ENCODE assay signal across 10 cellular contexts in the genomic region with DNA sequence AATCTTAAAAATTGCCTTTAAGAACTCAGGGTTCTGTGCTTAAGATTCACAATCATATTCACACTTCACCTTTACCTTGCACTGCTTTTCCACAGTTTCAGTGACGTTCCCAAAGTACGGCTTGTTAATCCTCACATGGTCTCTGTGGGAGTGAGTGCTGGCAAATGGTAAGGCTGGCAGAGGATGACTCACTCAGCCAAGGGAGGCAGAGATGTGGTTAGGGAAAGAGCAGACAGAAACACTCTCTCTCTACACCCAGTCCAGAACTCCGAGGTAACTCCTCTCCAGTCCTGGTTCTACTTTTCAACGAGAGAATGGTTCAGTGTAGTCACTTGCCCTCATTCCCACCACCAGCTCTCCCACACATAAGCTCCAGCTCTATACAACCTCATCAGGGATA. TPM values are rescaled to one million over a fixed set of nuclear protein-coding genes. Genes with fewer than 3 reads are reported as not detected.
DNase-seq lines count a peak whose midpoint lies in the region; ATAC-seq and TF ChIP-seq lines count a peak whose summit lies in the region.
"Had no signal": no experiment of that assay in that cellular context is flagged by ENCODE, and none has a peak within 500 bp of the region (broad histone marks: within the 10 kb centered on the region; RNA-seq: fewer than 3 reads in every experiment).

No MANE protein-coding gene starts in this region.

- peak overlapping the region; percentile 3 for H3K4me3 Mint-ChIP-seq in CD4-positive, alpha-beta T cell

- H3K9me3 ChIP-seq in CD4-positive, alpha-beta T cell (ENCODE audit: control insufficient read depth, low read length): no peaks in the 10 kb centered on the region
- H3K9me3 ChIP-seq in OCI-LY7 (ENCODE audit: low read length) (no peaks in the 10 kb centered on the region), lower lobe of right lung (no peaks in the 10 kb centered on the region)
- H3K9me3 ChIP-seq: uterus had no signal

- intact Hi-C loops in CD4-positive, alpha-beta T cell (cut with DNase I, micrococcal nuclease): loop anchor here in 1 of 2 experiments (10.0 kb wide), 1 partner anchor 47 kb away; no protein-coding TSS in a partner anchor
- intact Hi-C loops in OCI-LY7 (cut with micrococcal nuclease; ENCODE audit: unreplicated experiment) (no loop called here), lower lobe of right lung (cut with DNase I) (no loop called here)

- DNase-seq in CD4-positive, alpha-beta T cell: no peak
- DNase-seq in M059J (ENCODE audit: low read depth) (peak; percentile 88), astrocyte of the hippocampus (ENCODE audit: low read depth, low spot score) (peak; percentile 87), kidney tubule cell (ENCODE audit: low spot score) (peak; percentile 85), CD1c-positive myeloid dendritic cell (ENCODE audit: extremely low spot score) (no peak), OCI-LY7 (ENCODE audit: low spot score) (no peak), lower lobe of right lung (no peak)
- DNase-seq: erythroblast, uterus had no signal

- no peaks in the 10 kb centered on the region for H3K27me3 Mint-ChIP-seq in CD4-positive, alpha-beta T cell

- POLR2A ChIA-PET in CD4-positive, alpha-beta T cell (lab: Charles Lee): interaction anchor here (0.5 to 1.2 kb wide), 3 partner anchors 26 to 164 kb away, joined by 3 read pairs; no protein-coding TSS in a partner anchor
- POLR2A ChIA-PET in OCI-LY7 (lab: Charles Lee): no interaction called here

- H3K27me3 ChIP-seq in CD4-positive, alpha-beta T cell (ENCODE audit: control insufficient read depth, insufficient read depth, low read length): no peaks in the 10 kb centered on the region
- no peaks in the 10 kb centered on the region for H3K27me3 ChIP-seq in lower lobe of right lung (ENCODE audit: low read depth)
- H3K27me3 ChIP-seq: uterus had no signal

- H3K36me3 ChIP-seq in OCI-LY7 (ENCODE audit: insufficient read depth, low read length) (no peaks in the 10 kb centered on the region), lower lobe of right lung (no peaks in the 10 kb centered on the region)
- H3K36me3 ChIP-seq: uterus had no signal

- H3K4me1 ChIP-seq in OCI-LY7 (ENCODE audit: insufficient read depth, low read length, poor library complexity, severe bottlenecking) (no peaks in the 10 kb centered on the region), lower lobe of right lung (no peaks in the 10 kb centered on the region)
- H3K4me1 ChIP-seq: uterus had no signal

- H3K4me1 Mint-ChIP-seq in CD4-positive, alpha-beta T cell (ENCODE audit: low read depth): peaks cover 99% of the 10 kb centered on the region

- BruUV-seq in OCI-LY7 (replicated peaks; lab: Mats Ljungman, UMichigan): no TSS peak

- no peaks in the 10 kb centered on the region for H3K9me3 Mint-ChIP-seq in CD4-positive, alpha-beta T cell

- no peak for ATAC-seq in CD4-positive, alpha-beta T cell (ENCODE audit: poor library complexity)
- no peak for ATAC-seq in HG03097 (IDR thresholded peaks at IDR 0.05; ENCODE audit: low FRiP score, unreplicated experiment)
- no peak for ATAC-seq in lower lobe of right lung

- no peaks in the 10 kb centered on the region for H3K79me2 ChIP-seq in OCI-LY7 (ENCODE audit: insufficient read depth, low read depth, low read length)

- no peak overlapping the region for H3K4me3 ChIP-seq in OCI-LY7 (ENCODE audit: low read depth, low read length, poor library complexity, severe bottlenecking)
- H3K4me3 ChIP-seq in lower lobe of right lung: no peak overlapping the region
- H3K4me3 ChIP-seq: uterus had no signal

- H3K36me3 Mint-ChIP-seq in CD4-positive, alpha-beta T cell (ENCODE audit: low read depth): peaks cover 100% of the 10 kb centered on the region

- no peak overlapping the region for H3K4me2 ChIP-seq in OCI-LY7 (ENCODE audit: low read length)

- no peaks in the 10 kb centered on the region for H4K20me1 ChIP-seq in OCI-LY7 (ENCODE audit: insufficient read depth, low read length)

- H3K9me2 ChIP-seq in OCI-LY7 (ENCODE audit: insufficient read depth, low read length): no peaks in the 10 kb centered on the region

- CTCF ChIA-PET in CD4-positive, alpha-beta T cell (lab: Charles Lee): interaction anchor here (0.7 to 3.1 kb wide), 4 partner anchors 10 to 33 kb away, joined by 3 to 7 read pairs (median 5); a partner anchor contains a TSS
- CTCF ChIA-PET in OCI-LY7 (lab: Charles Lee; ENCODE audit: unreplicated experiment): interaction anchor here (1.5 kb wide), 1 partner anchor 168 kb away, joined by 4 read pairs; no protein-coding TSS in a partner anchor

- TF ChIP-seq CTCF in CD4-positive, alpha-beta T cell (IDR thresholded peaks at IDR 0.05): no peak
- TF ChIP-seq CTCF in OCI-LY7 (conservative IDR thresholded peaks at IDR 0.05; ENCODE audit: low read length) (no peak), lower lobe of right lung (IDR thresholded peaks at IDR 0.05) (no peak)

- no peak overlapping the region for H3K27ac ChIP-seq in CD4-positive, alpha-beta T cell (ENCODE audit: low read depth, low read length)
- H3K27ac ChIP-seq in OCI-LY7 (ENCODE audit: low read depth, low read length, poor library complexity, severe bottlenecking) (no peak overlapping the region), lower lobe of right lung (no peak overlapping the region)
- H3K27ac ChIP-seq: uterus had no signal

- no peak overlapping the region for H2AFZ ChIP-seq in OCI-LY7 (ENCODE audit: low read length)

- peak overlapping the region; percentile 80 for H3K27ac Mint-ChIP-seq in CD4-positive, alpha-beta T cell

RNA-seq across cellular contexts. Expression of a gene that starts 33.1 kb away (rescaled TPM):
- total RNA-seq in CD4-positive, alpha-beta T cell: 10 to 100 TPM; 66.6 to 69.7 TPM
- 0.22 and 0.52 TPM in 2 replicates for total RNA-seq in M059J (2014; rRNA removed; shearing (Covaris generic))
- 17.0 and 17.2 TPM in 2 replicates for total RNA-seq in OCI-LY7 (2014; rRNA removed; shearing (Covaris generic))
- total RNA-seq in OCI-LY7 (2022): 6.1 and 12.9 TPM in 2 replicates
- total RNA-seq in lower lobe of right lung: 2.3 TPM

Comparison
In these comparisons a context has a peak if more than half of its experiments do, and no peak if none do; other contexts are left out.
1. DNase-seq: peak in M059J (single experiment), astrocyte of the hippocampus (single experiment) and kidney tubule cell (single experiment); none in CD4-positive, alpha-beta T cell (0 of 10), CD1c-positive myeloid dendritic cell (single experiment), OCI-LY7 (single experiment) and lower lobe of right lung (single experiment).